Comparison of ENCODE assay signal across 8 cellular contexts in the genomic region with DNA sequence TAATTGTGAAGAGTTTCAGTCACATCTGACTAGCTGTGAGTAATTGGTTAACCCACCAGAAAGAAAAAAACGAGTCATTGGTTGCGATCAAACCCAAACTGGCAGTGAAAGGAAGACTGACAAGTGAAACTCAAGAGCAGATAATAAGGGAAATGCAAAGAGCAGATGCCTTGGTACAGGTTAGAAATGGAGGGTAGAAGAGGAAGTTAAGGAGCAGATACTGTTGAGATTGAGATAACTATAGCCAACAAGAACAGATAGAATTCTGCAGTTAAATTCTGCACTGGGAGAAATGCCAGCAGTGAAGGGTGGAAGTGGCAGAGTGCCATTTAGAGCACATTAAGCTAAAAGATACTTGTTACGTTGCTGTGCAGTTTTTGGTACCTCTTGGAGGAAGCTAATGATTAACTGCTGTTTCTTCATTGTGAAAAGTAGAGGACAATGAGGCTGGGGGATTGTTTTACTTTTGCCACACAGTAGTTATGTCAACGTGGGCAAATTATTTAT.
A peak's percentile ranks its signal among the peaks of the same experiment; 100 is the strongest.
DNase-seq lines count a peak whose midpoint lies in the region; ATAC-seq and TF ChIP-seq lines count a peak whose summit lies in the region.

No MANE protein-coding gene starts in this region.

- CTCF ChIA-PET in MCF 10A (lab: Yijun Ruan, JAX) = no interaction called here
- CTCF ChIA-PET in HEK293 (lab: Yijun Ruan, JAX) = interaction anchor here (0.7 to 1.4 kb wide), 2 partner anchors 37 to 1309 kb away, joined by 3 to 6 read pairs; no protein-coding TSS in a partner anchor

- H3K27ac Mint-ChIP-seq in MCF 10A (ENCODE audit: low read depth, unreplicated experiment) (no peak overlapping the region), neural progenitor cell (no peak overlapping the region)
- peak overlapping the region; percentile 46 for H3K27ac Mint-ChIP-seq in activated naive CD8-positive, alpha-beta T cell

- H4K20me1 ChIP-seq in neural progenitor cell (ENCODE audit: low read depth) = no peaks in the 10 kb centered on the region

- POLR2A ChIA-PET in MCF 10A (lab: Yijun Ruan, JAX) (interaction anchor here (0.7 to 1.1 kb wide), 5 partner anchors 23 to 65 kb away, joined by 3 to 4 read pairs (median 3); partner anchors contain the start of gene CDK13), HEK293 (lab: Yijun Ruan, JAX) (no interaction called here)

- H3K4me3 ChIP-seq in breast epithelium (no peak overlapping the region), HEK293 (ENCODE audit: low read depth, low read length) (no peak overlapping the region), lower lobe of right lung (no peak overlapping the region), neural progenitor cell (no peak overlapping the region)

- H3K79me2 ChIP-seq in neural progenitor cell (ENCODE audit: low read depth) = no peaks in the 10 kb centered on the region

- peak; percentile 42 to 64 for ATAC-seq in lower lobe of right lung

- H3K9ac ChIP-seq in neural progenitor cell = no peak overlapping the region

- H3K9me3 Mint-ChIP-seq in MCF 10A (ENCODE audit: unreplicated experiment) (no peaks in the 10 kb centered on the region), neural progenitor cell (no peaks in the 10 kb centered on the region)
- H3K9me3 Mint-ChIP-seq in activated naive CD8-positive, alpha-beta T cell (ENCODE audit: low read depth) = no peaks in the 10 kb centered on the region

- TF ChIP-seq CTCF in MCF 10A (IDR thresholded peaks at IDR 0.05; ENCODE audit: unreplicated experiment) = no peak
- TF ChIP-seq CTCF in breast epithelium (IDR thresholded peaks at IDR 0.05) = no peak
- TF ChIP-seq CTCF in HEK293 (tag by site-specific recombination; IDR thresholded peaks at IDR 0.05) = no peak
- no peak for TF ChIP-seq CTCF in lower lobe of right lung (IDR thresholded peaks at IDR 0.05)
- TF ChIP-seq CTCF in neural progenitor cell (IDR thresholded peaks at IDR 0.05) = no peak

- H3K36me3 Mint-ChIP-seq in MCF 10A (ENCODE audit: insufficient read depth, unreplicated experiment) = peaks cover 21% of the 10 kb centered on the region
- peaks cover 10% of the 10 kb centered on the region for H3K36me3 Mint-ChIP-seq in activated naive CD8-positive, alpha-beta T cell
- peaks cover 8% of the 10 kb centered on the region for H3K36me3 Mint-ChIP-seq in neural progenitor cell

- no peaks in the 10 kb centered on the region for H3K27me3 Mint-ChIP-seq in MCF 10A (ENCODE audit: insufficient read depth, unreplicated experiment)
- no peaks in the 10 kb centered on the region for H3K27me3 Mint-ChIP-seq in activated naive CD8-positive, alpha-beta T cell
- no peaks in the 10 kb centered on the region for H3K27me3 Mint-ChIP-seq in neural progenitor cell (ENCODE audit: insufficient read depth, low read depth)

- H3K27ac ChIP-seq in breast epithelium = no peak overlapping the region
- H3K27ac ChIP-seq in HEK293 (ENCODE audit: extremely low read depth, low read depth, low read length) = no peak overlapping the region
- no peak overlapping the region for H3K27ac ChIP-seq in lower lobe of right lung
- H3K27ac ChIP-seq in neural progenitor cell = no peak overlapping the region

- H3K4me3 Mint-ChIP-seq in MCF 10A (ENCODE audit: unreplicated experiment) = no peak overlapping the region
- H3K4me3 Mint-ChIP-seq in activated naive CD8-positive, alpha-beta T cell = no peak overlapping the region
- H3K4me3 Mint-ChIP-seq in neural progenitor cell = no peak overlapping the region

- H3K36me3 ChIP-seq in breast epithelium = no peaks in the 10 kb centered on the region
- peaks cover 8% of the 10 kb centered on the region in 2 experiments for H3K36me3 ChIP-seq in HEK293 (ENCODE audit: control insufficient read depth in 2 of 2, insufficient read depth in 1 of 2, low read length in 2 of 2)
- peaks cover 13% of the 10 kb centered on the region for H3K36me3 ChIP-seq in lower lobe of right lung
- peaks cover 9% of the 10 kb centered on the region for H3K36me3 ChIP-seq in neural progenitor cell

- H3K4me1 ChIP-seq in breast epithelium (peaks cover 0 to 5% of the 10 kb centered on the region in 2 donors), HEK293 (ENCODE audit: control insufficient read depth, insufficient read depth, low read length) (peaks cover 5% of the 10 kb centered on the region; the same call in 1 of the 2 replicates), lower lobe of right lung (peaks cover 10% of the 10 kb centered on the region), neural progenitor cell (no peaks in the 10 kb centered on the region)

- no peaks in the 10 kb centered on the region for H3K9me3 ChIP-seq in breast epithelium
- no peaks in the 10 kb centered on the region for H3K9me3 ChIP-seq in HEK293 (ENCODE audit: control insufficient read depth, insufficient read depth, low read depth, low read length)
- H3K9me3 ChIP-seq in lower lobe of right lung = no peaks in the 10 kb centered on the region
- no peaks in the 10 kb centered on the region for H3K9me3 ChIP-seq in neural progenitor cell (ENCODE audit: low read depth)

- H3K4me1 Mint-ChIP-seq in MCF 10A (ENCODE audit: insufficient read depth, unreplicated experiment) (peaks cover 26% of the 10 kb centered on the region), neural progenitor cell (no peaks in the 10 kb centered on the region)
- peaks cover 27% of the 10 kb centered on the region for H3K4me1 Mint-ChIP-seq in activated naive CD8-positive, alpha-beta T cell (ENCODE audit: low read depth)

- BruUV-seq in MCF 10A (replicated peaks; lab: Mats Ljungman, UMichigan) = no TSS peak

- no peak overlapping the region for H2AFZ ChIP-seq in neural progenitor cell (replicated peaks)

- H3F3A ChIP-seq in neural progenitor cell (ENCODE audit: low read depth) = peaks cover 3% of the 10 kb centered on the region

- H3K27me3 ChIP-seq in breast epithelium (no peaks in the 10 kb centered on the region), lower lobe of right lung (ENCODE audit: low read depth) (no peaks in the 10 kb centered on the region), neural progenitor cell (no peaks in the 10 kb centered on the region)

- DNase-seq in MCF 10A (ENCODE audit: unreplicated experiment) (peak; percentile 12), breast epithelium (ENCODE audit: low spot score in 2 of 2) (no peak), M059J (ENCODE audit: low read depth) (peak; percentile 35), lower lobe of right lung (no peak), neural progenitor cell (ENCODE audit: low spot score) (no peak), activated gamma-delta T cell (lab: John Stamatoyannopoulos, UW) (no peak)

- TF ChIP-seq POLR2A in breast epithelium (IDR thresholded peaks at IDR 0.05) = no peak

- H3K4me2 ChIP-seq in neural progenitor cell = no peak overlapping the region

- intact Hi-C loops in MCF 10A (cut with micrococcal nuclease) = no loop called here
- intact Hi-C loops in breast epithelium (cut with DNase I; ENCODE audit: low total_unique reads) = no loop called here
- intact Hi-C loops in lower lobe of right lung (cut with DNase I) = no loop called here

TF ChIP-seq in HEK293, 187 proteins besides CTCF, POLR2A, EP300 and RAD21:
- TF ChIP-seq, protein P1, sequence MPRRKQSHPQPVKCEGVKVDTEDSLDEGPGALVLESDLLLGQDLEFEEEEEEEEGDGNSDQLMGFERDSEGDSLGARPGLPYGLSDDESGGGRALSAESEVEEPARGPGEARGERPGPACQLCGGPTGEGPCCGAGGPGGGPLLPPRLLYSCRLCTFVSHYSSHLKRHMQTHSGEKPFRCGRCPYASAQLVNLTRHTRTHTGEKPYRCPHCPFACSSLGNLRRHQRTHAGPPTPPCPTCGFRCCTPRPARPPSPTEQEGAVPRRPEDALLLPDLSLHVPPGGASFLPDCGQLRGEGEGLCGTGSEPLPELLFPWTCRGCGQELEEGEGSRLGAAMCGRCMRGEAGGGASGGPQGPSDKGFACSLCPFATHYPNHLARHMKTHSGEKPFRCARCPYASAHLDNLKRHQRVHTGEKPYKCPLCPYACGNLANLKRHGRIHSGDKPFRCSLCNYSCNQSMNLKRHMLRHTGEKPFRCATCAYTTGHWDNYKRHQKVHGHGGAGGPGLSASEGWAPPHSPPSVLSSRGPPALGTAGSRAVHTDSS (tag by site-specific recombination; IDR thresholded peaks at IDR 0.05) = no peak
- no peak for TF ChIP-seq ZXDB (tag by site-specific recombination; IDR thresholded peaks at IDR 0.05)
- peak; percentile 65 for TF ChIP-seq PRDM1 (tag by site-specific recombination; IDR thresholded peaks at IDR 0.05)
- no peak for TF ChIP-seq ZNF792 (tag by site-specific recombination; IDR thresholded peaks at IDR 0.05)
- peak; percentile 32; the same call in 1 of the 2 replicates for TF ChIP-seq ZSCAN30 (tag by site-specific recombination; IDR thresholded peaks at IDR 0.05)
- TF ChIP-seq TRIM28 (IDR thresholded peaks at IDR 0.05; ENCODE audit: borderline replicate concordance, low read length) = no peak
- peak; percentile 69 for TF ChIP-seq FEZF1 (tag by site-specific recombination; IDR thresholded peaks at IDR 0.05)
TF ChIP-seq in HEK293: peak in this region for 3.

Comparison
In these comparisons a context has a peak if more than half of its experiments do, and no peak if none do; other contexts are left out.
1. DNase-seq: peak in MCF 10A (single experiment) and M059J (single experiment); none in breast epithelium (0 of 2), lower lobe of right lung (single experiment), neural progenitor cell (single experiment) and activated gamma-delta T cell (single experiment).